In genomic region chr6:15249371-15250019, GRCh38 we compare ENCODE assay signal across 8 cellular contexts. TPM values are rescaled to one million over a fixed set of nuclear protein-coding genes. Genes with fewer than 3 reads are reported as not detected.
DNase-seq lines count a peak whose midpoint lies in the region; ATAC-seq, FAIRE-seq and TF ChIP-seq lines count a peak whose summit lies in the region.

No MANE protein-coding gene starts in this region.

- CTCF ChIA-PET in activated naive CD4-positive, alpha-beta T cell treated with anti-CD3 and anti-CD28 coated beads, Interleukin-2, amount 10 ng/mL, durations not matched to agents 7 days and 5 days (lab: Charles Lee): interaction anchor here (0.7 to 1.3 kb wide), 2 partner anchors 77 to 195 kb away, joined by 3 read pairs; no protein-coding TSS in a partner anchor

- peaks cover 57% of the 10 kb centered on the region for H3K4me1 Mint-ChIP-seq in activated naive CD4-positive, alpha-beta T cell treated with anti-CD3 and anti-CD28 coated beads, Interleukin-2, amount 10 ng/mL, durations not matched to agents 7 days and 5 days
- peaks cover 29% of the 10 kb centered on the region for H3K4me1 Mint-ChIP-seq in astrocyte (ENCODE audit: low read depth, unreplicated experiment)
- H3K4me1 Mint-ChIP-seq in type B pancreatic cell (ENCODE audit: unreplicated experiment): peaks cover 48% of the 10 kb centered on the region

- peaks cover 75% of the 10 kb centered on the region for H4K20me1 ChIP-seq in astrocyte (ENCODE audit: insufficient read depth, low read length)

- H3K9me3 Mint-ChIP-seq in activated naive CD4-positive, alpha-beta T cell treated with anti-CD3 and anti-CD28 coated beads, Interleukin-2, amount 10 ng/mL, durations not matched to agents 7 days and 5 days: no peaks in the 10 kb centered on the region
- H3K9me3 Mint-ChIP-seq in astrocyte (ENCODE audit: unreplicated experiment) (no peaks in the 10 kb centered on the region), type B pancreatic cell (no peaks in the 10 kb centered on the region)

- H3K27me3 ChIP-seq in astrocyte (ENCODE audit: insufficient read depth, low read length) (no peaks in the 10 kb centered on the region), right lobe of liver (no peaks in the 10 kb centered on the region)

- no peak for TF ChIP-seq POLR2A in right lobe of liver (IDR thresholded peaks at IDR 0.05)

- H3K9me3 ChIP-seq in astrocyte (ENCODE audit: insufficient read depth, low read depth, low read length): no peaks in the 10 kb centered on the region
- H3K9me3 ChIP-seq in right lobe of liver: no peaks in the 10 kb centered on the region

- WGBS in right lobe of liver (ENCODE audit: insufficient coverage, low coverage, low lambda C conversion rate, missing lambda C conversion rate): 22% methylated on average over 9 of the region's 9 CpGs

- H3K36me3 ChIP-seq in astrocyte (ENCODE audit: insufficient read depth, low read length) (no peaks in the 10 kb centered on the region), right lobe of liver (no peaks in the 10 kb centered on the region)

- peak overlapping the region; percentile 99 for H3K27ac Mint-ChIP-seq in activated naive CD4-positive, alpha-beta T cell treated with anti-CD3 and anti-CD28 coated beads, Interleukin-2, amount 10 ng/mL, durations not matched to agents 7 days and 5 days
- H3K27ac Mint-ChIP-seq in astrocyte (ENCODE audit: unreplicated experiment) (peak overlapping the region; percentile 98), type B pancreatic cell (peak overlapping the region; percentile 98)

- FAIRE-seq in astrocyte (lab: Jason Lieb, UNC): no peak

- H3K4me2 ChIP-seq in astrocyte (ENCODE audit: low read length): peak overlapping the region; percentile 87

- in situ Hi-C loops in KBM-7 (cut with MboI; ENCODE audit: low pct_unique_long_range_greater_than_20kb, low sequenced_read_pairs): no loop called here

- H2AFZ ChIP-seq in astrocyte (ENCODE audit: low read depth, low read length): no peak overlapping the region

- peaks cover 4% of the 10 kb centered on the region for H3K27me3 Mint-ChIP-seq in activated naive CD4-positive, alpha-beta T cell treated with anti-CD3 and anti-CD28 coated beads, Interleukin-2, amount 10 ng/mL, durations not matched to agents 7 days and 5 days
- H3K27me3 Mint-ChIP-seq in astrocyte (ENCODE audit: low read depth, unreplicated experiment): no peaks in the 10 kb centered on the region
- no peaks in the 10 kb centered on the region for H3K27me3 Mint-ChIP-seq in type B pancreatic cell

- intact Hi-C loops in right lobe of liver (cut with DNase I): no loop called here

- DNase-seq in activated naive CD4-positive, alpha-beta T cell treated with anti-CD3 and anti-CD28 coated beads, Interleukin-2, amount 10 ng/mL, durations not matched to agents 7 days and 5 days: peak; percentile 26
- DNase-seq in activated naive CD4-positive, alpha-beta T cell treated with Interleukin-2 at 50 U/mL for 16 hours: no peak
- no peak for DNase-seq in astrocyte (ENCODE audit: low read depth)
- DNase-seq in right lobe of liver: no peak
- no peak for DNase-seq in type B pancreatic cell (ENCODE audit: extremely low spot score, unreplicated experiment)
- DNase-seq in SW480 (ENCODE audit: low spot score): no peak
- no peak for DNase-seq in KBM-7

- TF ChIP-seq CTCF in astrocyte (IDR thresholded peaks at IDR 0.05; ENCODE audit: insufficient read depth, low read depth, low read length) (no peak), right lobe of liver (IDR thresholded peaks at IDR 0.05) (no peak), type B pancreatic cell (conservative IDR thresholded peaks at IDR 0.05) (no peak)

- peaks cover 30% of the 10 kb centered on the region for H3K36me3 Mint-ChIP-seq in activated naive CD4-positive, alpha-beta T cell treated with anti-CD3 and anti-CD28 coated beads, Interleukin-2, amount 10 ng/mL, durations not matched to agents 7 days and 5 days
- peaks cover 3% of the 10 kb centered on the region for H3K36me3 Mint-ChIP-seq in astrocyte (ENCODE audit: low read depth, unreplicated experiment)
- peaks cover 6% of the 10 kb centered on the region for H3K36me3 Mint-ChIP-seq in type B pancreatic cell

- no peak for ATAC-seq in right lobe of liver
- no peak for ATAC-seq in HG03196 (IDR thresholded peaks at IDR 0.05; ENCODE audit: unreplicated experiment)

- H3K9ac ChIP-seq in astrocyte (ENCODE audit: low read length): peak overlapping the region; percentile 79

- H3K27ac ChIP-seq in astrocyte (ENCODE audit: low read depth, low read length) (peak overlapping the region; percentile 69), right lobe of liver (peak overlapping the region; percentile 80 to 91 (median 90))

- H3K79me2 ChIP-seq in astrocyte (ENCODE audit: insufficient read depth, low read length): peaks cover 79% of the 10 kb centered on the region

- H3K4me1 ChIP-seq in astrocyte (ENCODE audit: insufficient read depth, low read length) (peaks cover 9% of the 10 kb centered on the region), right lobe of liver (peaks cover 0 to 8% (median 0%) of the 10 kb centered on the region in 4 donors)

- H3K4me3 ChIP-seq in astrocyte (ENCODE audit: insufficient read depth, low read depth, low read length) (peak overlapping the region; percentile 80), right lobe of liver (peak overlapping the region; percentile 79 to 84 (median 81))

- peak overlapping the region; percentile 90 for H3K4me3 Mint-ChIP-seq in activated naive CD4-positive, alpha-beta T cell treated with anti-CD3 and anti-CD28 coated beads, Interleukin-2, amount 10 ng/mL, durations not matched to agents 7 days and 5 days
- H3K4me3 Mint-ChIP-seq in astrocyte (ENCODE audit: unreplicated experiment) (peak overlapping the region; percentile 95), type B pancreatic cell (peak overlapping the region; percentile 97)

RNA-seq across cellular contexts. Expression of gene JARID2, which starts 3.6 kb away (rescaled TPM):
- 23.3 and 24.2 TPM in 2 replicates for total RNA-seq in astrocyte
- total RNA-seq in right lobe of liver: 1 to 10 TPM; 2.5 to 3.9 (median 3.0) TPM
- total RNA-seq in type B pancreatic cell (ENCODE audit: low replicate concordance): 35.9 and 43.9 TPM in 2 replicates
